Comparison of ENCODE assay signal across 22 cellular contexts in genomic region chr16:7013990-7014389, GRCh38.
A peak's percentile ranks its signal among the peaks of the same experiment; 100 is the strongest.
DNase-seq lines count a peak whose midpoint lies in the region; ATAC-seq and TF ChIP-seq lines count a peak whose summit lies in the region.
"Had no signal": no experiment of that assay in that cellular context is flagged by ENCODE, and none has a peak within 500 bp of the region (broad histone marks: within the 10 kb centered on the region; RNA-seq: fewer than 3 reads in every experiment).

No MANE protein-coding gene starts in this region.

- no peak overlapping the region for H3K4me2 ChIP-seq in OCI-LY7 (ENCODE audit: low read length)
- no peak overlapping the region for H3K4me2 ChIP-seq in neural progenitor cell
- H3K4me2 ChIP-seq: smooth muscle cell had no signal

- intact Hi-C loops in OCI-LY7 (cut with micrococcal nuclease; ENCODE audit: unreplicated experiment) = no loop called here

- H3K36me3 Mint-ChIP-seq in neural progenitor cell = no peaks in the 10 kb centered on the region
- H3K36me3 Mint-ChIP-seq: IgD-negative memory B cell; stimulated activated memory B cell treated with anti-CD40 and anti-IgM and Interleukin-4, amounts not matched to agents 10 μg/mL and 1 μg/mL and 100 μg/mL, for 72 hours had no signal

- H3K4me3 Mint-ChIP-seq in neural progenitor cell = no peak overlapping the region
- H3K4me3 Mint-ChIP-seq: IgD-negative memory B cell; stimulated activated memory B cell treated with anti-CD40 and anti-IgM and Interleukin-4, amounts not matched to agents 10 μg/mL and 1 μg/mL and 100 μg/mL, for 72 hours had no signal

- H3K79me2 ChIP-seq in OCI-LY7 (ENCODE audit: insufficient read depth, low read depth, low read length) (no peaks in the 10 kb centered on the region), neural progenitor cell (ENCODE audit: low read depth) (no peaks in the 10 kb centered on the region)

- H2AFZ ChIP-seq in OCI-LY7 (ENCODE audit: low read length) = no peak overlapping the region
- no peak overlapping the region for H2AFZ ChIP-seq in neural progenitor cell (replicated peaks)

- no peaks in the 10 kb centered on the region for H3K9me2 ChIP-seq in OCI-LY7 (ENCODE audit: insufficient read depth, low read length)

- H3K9ac ChIP-seq in neural progenitor cell = no peak overlapping the region

- H3K4me1 ChIP-seq in OCI-LY7 (ENCODE audit: insufficient read depth, low read length, poor library complexity, severe bottlenecking) = no peaks in the 10 kb centered on the region
- no peaks in the 10 kb centered on the region for H3K4me1 ChIP-seq in neural progenitor cell
- H3K4me1 ChIP-seq: pancreas, Peyer's patch, transverse colon had no signal

- H3K27me3 Mint-ChIP-seq in neural progenitor cell (ENCODE audit: insufficient read depth, low read depth) = peaks cover 7% of the 10 kb centered on the region
- H3K27me3 Mint-ChIP-seq: IgD-negative memory B cell; stimulated activated memory B cell treated with anti-CD40 and anti-IgM and Interleukin-4, amounts not matched to agents 10 μg/mL and 1 μg/mL and 100 μg/mL, for 72 hours had no signal

- no peaks in the 10 kb centered on the region for H3F3A ChIP-seq in neural progenitor cell (ENCODE audit: low read depth)

- no peak overlapping the region for H3K27ac ChIP-seq in OCI-LY7 (ENCODE audit: low read depth, low read length, poor library complexity, severe bottlenecking)
- no peak overlapping the region for H3K27ac ChIP-seq in neural progenitor cell
- H3K27ac ChIP-seq: 22Rv1, pancreas, Peyer's patch, transverse colon had no signal

- DNase-seq in DMS 273 (lab: John Stamatoyannopoulos, UW; ENCODE audit: unreplicated experiment) = peak; percentile 15
- no peak for DNase-seq in DMS 273 treated with DMSO at 0.1 percent for 48 hours (lab: John Stamatoyannopoulos, UW)
- DNase-seq in OCI-LY7 (ENCODE audit: low spot score) = peak; percentile 19
- peak; percentile 3 for DNase-seq in epithelial cell of esophagus (ENCODE audit: low read depth)
- DNase-seq in neural progenitor cell (ENCODE audit: low spot score) = peak; percentile 74
- no peak for DNase-seq in NCI-H2107 treated with DMSO at 0.1 percent for 48 hours (lab: John Stamatoyannopoulos, UW; ENCODE audit: unreplicated experiment)
- no peak for DNase-seq in activated gamma-delta T cell treated with Interleukin-2 at 50 U/mL for 16 hours
- DNase-seq: activated CD8-positive, alpha-beta memory T cell treated with anti-CD3 and anti-CD28 coated beads for 24 hours; amniotic stem cell; C1 segment of cervical spinal cord; DND-41; GOT3; NCI-H2029; NCI-H748 treated with DMSO at 0.1 percent for 48 hours; pancreas; Peyer's patch; transverse colon had no signal

- no peaks in the 10 kb centered on the region for H3K27me3 ChIP-seq in neural progenitor cell
- H3K27me3 ChIP-seq: pancreas, Peyer's patch, transverse colon had no signal

- POLR2A ChIA-PET in OCI-LY7 (lab: Charles Lee) = no interaction called here

- BruUV-seq in OCI-LY7 (replicated peaks; lab: Mats Ljungman, UMichigan) = no TSS peak

- H3K4me1 Mint-ChIP-seq in neural progenitor cell = no peaks in the 10 kb centered on the region
- H3K4me1 Mint-ChIP-seq: stimulated activated memory B cell treated with anti-CD40 and anti-IgM and Interleukin-4, amounts not matched to agents 10 μg/mL and 1 μg/mL and 100 μg/mL, for 72 hours had no signal

- TF ChIP-seq CTCF in OCI-LY7 (conservative IDR thresholded peaks at IDR 0.05; ENCODE audit: low read length) (no peak), epithelial cell of esophagus (IDR thresholded peaks at IDR 0.05; ENCODE audit: insufficient read depth, low read depth, low read length, missing control alignments) (no peak), neural progenitor cell (IDR thresholded peaks at IDR 0.05) (no peak)

- H3K36me3 ChIP-seq in OCI-LY7 (ENCODE audit: insufficient read depth, low read length) = no peaks in the 10 kb centered on the region
- H3K36me3 ChIP-seq in neural progenitor cell = no peaks in the 10 kb centered on the region
- H3K36me3 ChIP-seq: pancreas, Peyer's patch, transverse colon had no signal

- H4K20me1 ChIP-seq in OCI-LY7 (ENCODE audit: insufficient read depth, low read length) (no peaks in the 10 kb centered on the region), neural progenitor cell (ENCODE audit: low read depth) (no peaks in the 10 kb centered on the region)

- no peaks in the 10 kb centered on the region for H3K9me3 ChIP-seq in OCI-LY7 (ENCODE audit: low read length)
- H3K9me3 ChIP-seq in neural progenitor cell (ENCODE audit: low read depth) = no peaks in the 10 kb centered on the region
- H3K9me3 ChIP-seq: pancreas, Peyer's patch, transverse colon had no signal

- no peak for ATAC-seq in HG02938 (IDR thresholded peaks at IDR 0.05; ENCODE audit: unreplicated experiment)
- ATAC-seq: pancreas; stimulated activated memory B cell treated with anti-CD40 and anti-IgM and Interleukin-4, amounts not matched to agents 10 μg/mL and 1 μg/mL and 100 μg/mL, for 72 hours had no signal

- no peak overlapping the region for H3K4me3 ChIP-seq in OCI-LY7 (ENCODE audit: low read depth, low read length, poor library complexity, severe bottlenecking)
- H3K4me3 ChIP-seq in epithelial cell of esophagus (ENCODE audit: low read length) = no peak overlapping the region
- no peak overlapping the region for H3K4me3 ChIP-seq in neural progenitor cell
- H3K4me3 ChIP-seq: pancreas, Peyer's patch, smooth muscle cell, transverse colon had no signal

- CTCF ChIA-PET in OCI-LY7 (lab: Charles Lee; ENCODE audit: unreplicated experiment) = no interaction called here

- no peak overlapping the region for H3K27ac Mint-ChIP-seq in neural progenitor cell
- H3K27ac Mint-ChIP-seq: IgD-negative memory B cell; stimulated activated memory B cell treated with anti-CD40 and anti-IgM and Interleukin-4, amounts not matched to agents 10 μg/mL and 1 μg/mL and 100 μg/mL, for 72 hours had no signal

- H3K9me3 Mint-ChIP-seq in neural progenitor cell = no peaks in the 10 kb centered on the region

Comparison
In these comparisons a context has a peak if more than half of its experiments do, and no peak if none do; other contexts are left out.
1. DNase-seq: peak in DMS 273 (single experiment), OCI-LY7 (single experiment), epithelial cell of esophagus (single experiment) and neural progenitor cell (single experiment); none in DMS 273 treated with DMSO at 0.1 percent for 48 hours (single experiment), NCI-H2107 treated with DMSO at 0.1 percent for 48 hours (single experiment) and activated gamma-delta T cell treated with Interleukin-2 at 50 U/mL for 16 hours (single experiment).